18 cellular contexts compared by ENCODE assay signal in the genomic region with DNA sequence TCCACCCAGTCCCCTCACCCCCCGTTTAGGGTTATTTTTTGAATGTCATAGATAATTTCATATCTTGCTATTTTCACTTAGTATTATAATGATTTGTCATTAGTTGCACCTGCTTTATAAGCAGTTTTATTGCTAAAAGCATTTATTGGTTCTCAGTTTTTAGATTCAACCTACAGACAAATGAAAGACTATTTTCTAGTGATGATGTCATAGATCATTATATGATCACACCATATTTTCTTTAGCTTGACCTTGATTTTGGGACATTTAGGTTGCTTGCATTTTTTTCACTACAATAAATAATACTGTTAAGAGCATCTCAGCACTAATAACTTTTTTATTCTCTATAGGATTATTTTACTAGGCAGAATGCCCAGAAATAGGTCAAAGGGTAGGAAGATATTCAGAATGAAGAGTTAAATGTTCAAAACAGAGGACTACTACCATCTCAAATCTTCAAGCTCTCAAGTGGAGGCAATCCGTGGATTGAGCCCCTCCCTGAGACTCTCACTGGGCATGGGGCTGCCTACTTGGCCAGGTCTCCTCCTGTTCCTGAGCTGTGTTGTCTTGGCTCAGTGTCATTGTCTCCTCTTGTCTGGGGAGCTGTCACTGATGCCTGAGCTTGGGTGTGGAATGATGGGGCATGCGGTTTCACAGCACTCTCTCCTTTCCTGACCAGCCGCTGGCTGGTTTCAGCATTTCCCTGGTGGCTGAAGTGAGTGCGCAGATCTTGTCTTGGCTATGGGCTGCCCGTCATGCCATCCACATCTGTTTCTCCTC. TPM values are rescaled to one million over a fixed set of nuclear protein-coding genes. Genes with fewer than 3 reads are reported as not detected.
A peak's percentile ranks its signal among the peaks of the same experiment; 100 is the strongest.
DNase-seq lines count a peak whose midpoint lies in the region; ATAC-seq, FAIRE-seq and TF ChIP-seq lines count a peak whose summit lies in the region.
"Had no signal": no experiment of that assay in that cellular context is flagged by ENCODE, and none has a peak within 500 bp of the region (broad histone marks: within the 10 kb centered on the region; RNA-seq: fewer than 3 reads in every experiment).

No MANE protein-coding gene starts in this region.

- H3K9me1 ChIP-seq in K562 (ENCODE audit: control insufficient read depth, insufficient read depth, low read length) = no peaks in the 10 kb centered on the region

- no peak overlapping the region for H2BK12ac ChIP-seq in neuronal stem cell (ENCODE audit: low read length)

- H3K27ac ChIP-seq in HEK293 (ENCODE audit: extremely low read depth, low read depth, low read length) = no peak overlapping the region
- H3K27ac ChIP-seq in K562 (ENCODE audit: extremely low read depth, low read depth, low read length) = no peak overlapping the region
- no peak overlapping the region for H3K27ac ChIP-seq in neuronal stem cell (replicated peaks; ENCODE audit: low read length)
- H3K27ac ChIP-seq in tibial nerve = no peak overlapping the region
- H3K27ac ChIP-seq: BLaER1 had no signal

- no peak overlapping the region for H3K23ac ChIP-seq in neuronal stem cell (ENCODE audit: low read depth, low read length, poor library complexity)

- CTCF ChIA-PET in HEK293 (lab: Yijun Ruan, JAX) = interaction anchor here (0.5 to 0.6 kb wide), 3 partner anchors 533 to 1100 kb away, joined by 3 to 4 read pairs (median 3); no protein-coding TSS in a partner anchor
- CTCF ChIA-PET in K562 (lab: Yijun Ruan, JAX; ENCODE audit: low intra/inter-chr PET ratio) = no interaction called here

- TF ChIP-seq POLR2A in K562 (conservative IDR thresholded peaks at IDR 0.05) (no peak), tibial nerve (IDR thresholded peaks at IDR 0.05) (no peak)

- H2AK5ac ChIP-seq in neuronal stem cell (ENCODE audit: low read depth, low read length) = no peak overlapping the region

- POLR2A ChIA-PET in HEK293 (lab: Yijun Ruan, JAX) (no interaction called here), K562 (lab: Yijun Ruan, JAX) (no interaction called here)

- no peaks in the 10 kb centered on the region for H3K27me3 ChIP-seq in K562 (ENCODE audit: control insufficient read depth in 2 of 2, insufficient read depth in 2 of 2, low read length in 2 of 2)
- no peaks in the 10 kb centered on the region for H3K27me3 ChIP-seq in neuronal stem cell (ENCODE audit: control insufficient read depth in 3 of 3, insufficient read depth in 3 of 3, low read depth in 1 of 3, low read length in 3 of 3)
- H3K27me3 ChIP-seq in tibial nerve = no peaks in the 10 kb centered on the region
- H3K27me3 ChIP-seq: BLaER1 had no signal

- H3K9ac ChIP-seq in K562 (ENCODE audit: insufficient read depth in 1 of 2, low read depth in 2 of 2, low read length in 2 of 2) (no peak overlapping the region), neuronal stem cell (ENCODE audit: low read depth, low read length, poor library complexity) (no peak overlapping the region)
- H3K9ac ChIP-seq: BLaER1 had no signal

- H4K8ac ChIP-seq in neuronal stem cell (ENCODE audit: low read depth, low read length) = no peak overlapping the region

- H3K14ac ChIP-seq in neuronal stem cell (ENCODE audit: low read length) = no peak overlapping the region

- H3K18ac ChIP-seq in neuronal stem cell (ENCODE audit: low read length) = no peak overlapping the region

- intact Hi-C loops in K562 (cut with micrococcal nuclease) (no loop called here), left cardiac atrium (cut with DNase I) (no loop called here)

- BruUV-seq in K562 (replicated peaks; lab: Mats Ljungman, UMichigan) = no TSS peak

- WGBS in K562 (ENCODE audit: insufficient coverage, low coverage, missing lambda C conversion rate) = 60% methylated on average over 4 of the region's 6 CpGs
- WGBS in neuronal stem cell (ENCODE audit: extremely low coverage in 2 of 2, insufficient read length in 2 of 2, insufficient replicate concordance in 1 of 2), 2 donors = no CpG with 5 or more reads among the region's 6 CpGs
- WGBS in tibial nerve, 2 donors = 78 to 81% methylated on average over 6 of the region's 6 CpGs

- no peaks in the 10 kb centered on the region for H4K20me1 ChIP-seq in K562 (replicated peaks; ENCODE audit: control insufficient read depth, insufficient read depth, low read length)

- FAIRE-seq in K562 (lab: Jason Lieb, UNC) = no peak
- FAIRE-seq: GM12878 had no signal

- no peak for TF ChIP-seq EP300 in K562 (IDR thresholded peaks at IDR 0.05; ENCODE audit: low read length)
- TF ChIP-seq EP300 in tibial nerve (IDR thresholded peaks at IDR 0.05) = no peak

- peak overlapping the region; percentile 63 for H2BK5ac ChIP-seq in neuronal stem cell (ENCODE audit: low read length)

- DNase-seq in K562 (ENCODE audit: extremely low read depth in 1 of 4, low spot score in 3 of 4) (no peak), left cardiac atrium (no peak), neuronal stem cell (ENCODE audit: low spot score) (no peak), tibial nerve (ENCODE audit: low spot score in 2 of 2) (no peak)
- DNase-seq: Calu3; CD4-positive, alpha-beta memory T cell; EL; HCEC 1CT; KBM-7; NCI-H1417 treated with DMSO at 0.1 percent for 48 hours; NCI-H1930; NCI-H345; NCI-H524 treated with DMSO at 0.1 percent for 48 hours had no signal

- TF ChIP-seq CTCF in HEK293 (tag by site-specific recombination; IDR thresholded peaks at IDR 0.05) = no peak
- no peak for TF ChIP-seq CTCF in K562 (IDR thresholded peaks at IDR 0.05 in 2 of 3, conservative IDR thresholded peaks at IDR 0.05 in 1 of 3; ENCODE audit: insufficient read depth in 2 of 3, low read depth in 1 of 3, low read length in 3 of 3)
- TF ChIP-seq CTCF in tibial nerve (IDR thresholded peaks at IDR 0.05) = no peak

- no peaks in the 10 kb centered on the region for H3K4me1 ChIP-seq in HEK293 (ENCODE audit: control insufficient read depth, insufficient read depth, low read length)
- no peaks in the 10 kb centered on the region for H3K4me1 ChIP-seq in K562 (replicated peaks in 1 of 2; ENCODE audit: control insufficient read depth in 2 of 2, insufficient read depth in 2 of 2, low read length in 2 of 2)
- H3K4me1 ChIP-seq in neuronal stem cell (ENCODE audit: control insufficient read depth in 2 of 2, insufficient read depth in 1 of 2, low read depth in 1 of 2, low read length in 2 of 2) = no peaks in the 10 kb centered on the region
- no peaks in the 10 kb centered on the region for H3K4me1 ChIP-seq in tibial nerve

- no peaks in the 10 kb centered on the region for H3K79me2 ChIP-seq in K562 (ENCODE audit: control insufficient read depth, insufficient read depth, low read length)

- H3K36me3 ChIP-seq in HEK293 (ENCODE audit: control insufficient read depth in 2 of 2, insufficient read depth in 1 of 2, low read length in 2 of 2) = peaks cover 0 to 60% of the 10 kb centered on the region in 2 experiments; a peak in 1 of 3 replicates
- peaks cover 6% of the 10 kb centered on the region; the same call in 2 of the 3 replicates for H3K36me3 ChIP-seq in K562 (ENCODE audit: control insufficient read depth, insufficient read depth, low read length)
- H3K36me3 ChIP-seq in neuronal stem cell (replicated peaks in 1 of 2; ENCODE audit: control insufficient read depth in 2 of 2, insufficient read depth in 2 of 2, low read length in 2 of 2) = peaks cover 16 to 59% of the 10 kb centered on the region in 2 donors
- peaks cover 0 to 55% (median 0%) of the 10 kb centered on the region in 3 donors for H3K36me3 ChIP-seq in tibial nerve

- H3K9me3 ChIP-seq in HEK293 (ENCODE audit: control insufficient read depth, insufficient read depth, low read depth, low read length) = no peaks in the 10 kb centered on the region
- no peaks in the 10 kb centered on the region for H3K9me3 ChIP-seq in K562 (replicated peaks; ENCODE audit: control insufficient read depth, insufficient read depth, low read depth, low read length)
- no peaks in the 10 kb centered on the region for H3K9me3 ChIP-seq in neuronal stem cell (replicated peaks in 1 of 2; ENCODE audit: control insufficient read depth in 2 of 2, insufficient read depth in 1 of 2, low read depth in 1 of 2, low read length in 2 of 2)
- H3K9me3 ChIP-seq in tibial nerve = no peaks in the 10 kb centered on the region

- H2AFZ ChIP-seq in K562 (ENCODE audit: low read depth, low read length) (no peak overlapping the region), neuronal stem cell (ENCODE audit: low read length) (no peak overlapping the region)

- no peak overlapping the region for H3K4me2 ChIP-seq in K562 (ENCODE audit: insufficient read depth, low read length)
- no peak overlapping the region for H3K4me2 ChIP-seq in neuronal stem cell (ENCODE audit: insufficient read depth, low read length, poor library complexity, severe bottlenecking)
- H3K4me2 ChIP-seq: BLaER1 had no signal

- no peak overlapping the region for H3K4ac ChIP-seq in neuronal stem cell (ENCODE audit: low read length)

- in situ Hi-C loops in K562 (cut with MboI) = no loop called here

- no peak for ATAC-seq in K562
- peak; percentile 87 to 94 for ATAC-seq in left cardiac atrium
- ATAC-seq in HG02678 (IDR thresholded peaks at IDR 0.05; ENCODE audit: unreplicated experiment) = no peak
- ATAC-seq in HG02981 (IDR thresholded peaks at IDR 0.05; ENCODE audit: unreplicated experiment) = no peak
- ATAC-seq: GM12878 had no signal

- H3K4me3 ChIP-seq in HEK293 (ENCODE audit: low read depth, low read length) (no peak overlapping the region), K562 (no peak overlapping the region), neuronal stem cell (ENCODE audit: low read length in 2 of 2) (no peak overlapping the region), tibial nerve (no peak overlapping the region)
- H3K4me3 ChIP-seq: BLaER1, GM12878 had no signal

- H4K91ac ChIP-seq in neuronal stem cell (ENCODE audit: low read depth, low read length, poor library complexity) = no peak overlapping the region

- H2BK120ac ChIP-seq in neuronal stem cell (ENCODE audit: low read depth, low read length) = no peak overlapping the region

- no peak for TF ChIP-seq RAD21 in K562 (CRISPR knock-in tag; conservative IDR thresholded peaks at IDR 0.05 in 1 of 2, IDR thresholded peaks at IDR 0.05 in 1 of 2)

- H2BK15ac ChIP-seq in neuronal stem cell (ENCODE audit: low read length) = no peak overlapping the region

- no peaks in the 10 kb centered on the region for H3K79me1 ChIP-seq in neuronal stem cell (ENCODE audit: low read depth, low read length)

RNA-seq across cellular contexts. Expression of a gene that starts 28.4 kb away (rescaled TPM):
- total RNA-seq in K562 (2011; cell fraction: chromatin; rRNA removed; ENCODE audit: low replicate concordance) = 8.7 and 19.3 TPM in 2 replicates
- total RNA-seq in K562 (2011; cell fraction: nucleolus; rRNA removed) = 11.3 and 16.2 TPM in 2 replicates
- 8.1 and 12.4 TPM in 2 replicates for total RNA-seq in K562 (2011; cell fraction: nucleoplasm; rRNA removed)
- 13.8 and 18.9 TPM in 2 replicates for total RNA-seq in K562 (2014; rRNA removed)
- total RNA-seq in K562 (2014; rRNA removed; fragmentation: Illumina TruSeq; extraction: Trizol) = 3.9 and 5.0 TPM in 2 replicates
- total RNA-seq in K562 (2015; rRNA removed; fragmentation: Illumina TruSeq; extraction: Trizol) = 9.6 and 10.9 TPM in 2 replicates
- 16.5 and 18.6 TPM in 2 replicates for total RNA-seq in K562 (2021)
- 15.2 and 21.4 TPM in 2 replicates for polyA plus RNA-seq in K562 (2011; rRNA removed)
- polyA plus RNA-seq in K562 (2011; cell fraction: cytosol; rRNA removed) = 18.7 and 21.5 TPM in 2 replicates
- 9.4 and 10.1 TPM in 2 replicates for polyA plus RNA-seq in K562 (2011; cell fraction: nucleus; rRNA removed)
- 17.4 and 79.0 TPM in 2 replicates for polyA plus RNA-seq in K562 (2012)
- polyA plus RNA-seq in K562 (2014; fragmentation: Illumina TruSeq; extraction: Trizol) = 7.6 and 10.4 TPM in 2 replicates
- polyA plus RNA-seq in K562 (2014; fragmentation: Nextera tagmentation; extraction: Ambion mirVana) = 1 to 10 TPM; 4.6 to 5.7 TPM
- 18.6 and 28.4 TPM in 2 replicates for polyA plus RNA-seq in K562 (2014; rRNA removed)
- 4.3 and 4.9 TPM in 2 replicates for polyA minus RNA-seq in K562 (2011; rRNA and poly(A)+ RNA removed)
- polyA minus RNA-seq in K562 (2011; cell fraction: cytosol; rRNA and poly(A)+ RNA removed) = 5.0 and 6.1 TPM in 2 replicates
- polyA minus RNA-seq in K562 (2011; cell fraction: nucleus; rRNA and poly(A)+ RNA removed) = 6.9 and 9.9 TPM in 2 replicates
- total RNA-seq in left cardiac atrium = 1 to 10 TPM; 7.8 to 7.9 TPM
- 38.4 TPM for polyA plus RNA-seq in neuronal stem cell (2013, experiment 1 of 2)
- 38.2 TPM for polyA plus RNA-seq in neuronal stem cell (2013, experiment 2 of 2)
- total RNA-seq in tibial nerve = 10 to 100 TPM; 30.3 to 46.5 (median 33.6) TPM

Comparison
In these comparisons a context has a peak if more than half of its experiments do, and no peak if none do; other contexts are left out.
1. ATAC-seq: peak in left cardiac atrium (2 of 2); none in K562 (single experiment), HG02678 (single experiment) and HG02981 (single experiment).